ENCODE assay signal across 13 cellular contexts in the genomic region with DNA sequence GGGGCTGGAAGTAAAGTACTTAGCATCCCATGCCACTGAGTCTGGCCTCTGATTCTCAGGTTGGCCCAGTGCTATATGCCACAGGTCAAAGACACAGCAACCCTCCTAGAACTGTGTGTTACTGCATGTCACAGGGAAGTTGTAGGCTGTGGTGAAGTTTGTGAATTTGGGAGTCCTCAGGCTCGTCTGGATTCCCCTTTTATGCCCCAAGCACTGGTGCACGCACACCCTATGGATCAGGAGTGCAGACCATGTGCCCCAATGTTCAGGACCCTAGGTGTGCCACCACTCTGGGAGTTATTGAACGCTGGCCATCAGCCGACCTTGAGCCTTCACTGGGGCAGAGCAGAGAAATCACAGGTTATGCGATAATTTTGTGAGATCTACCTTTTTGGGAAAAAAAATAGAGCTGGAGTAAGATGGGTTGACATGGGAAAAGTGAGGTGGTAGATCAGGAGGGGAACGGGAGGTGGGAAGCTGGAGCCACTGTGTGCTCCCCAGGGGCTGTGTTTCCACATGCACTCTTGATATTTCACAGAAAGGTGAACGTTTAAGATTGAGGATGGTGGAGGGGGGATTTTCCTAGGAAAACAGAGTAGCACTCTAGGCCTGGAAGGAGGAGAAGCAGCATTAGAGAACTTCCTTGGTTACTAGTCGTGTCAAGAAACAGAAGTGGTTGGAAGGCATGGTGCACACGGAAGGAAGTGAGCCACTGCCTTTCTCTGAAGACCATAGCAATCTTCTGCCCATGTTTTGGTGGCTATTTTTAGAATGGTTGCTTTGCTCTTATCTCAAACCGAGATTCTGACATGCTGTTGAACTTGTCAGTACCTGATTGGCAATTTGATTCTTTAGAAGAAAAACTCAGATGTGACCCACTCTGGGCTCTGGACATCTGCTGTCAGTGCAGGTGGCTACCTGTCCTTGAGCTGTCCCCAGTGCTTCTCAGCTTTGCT. TPM values are rescaled to one million over a fixed set of nuclear protein-coding genes. Genes with fewer than 3 reads are reported as not detected.
DNase-seq lines count a peak whose midpoint lies in the region; ATAC-seq and TF ChIP-seq lines count a peak whose summit lies in the region.
"Had no signal": no experiment of that assay in that cellular context is flagged by ENCODE, and none has a peak within 500 bp of the region (broad histone marks: within the 10 kb centered on the region; RNA-seq: fewer than 3 reads in every experiment).

No MANE protein-coding gene starts in this region.

- ATAC-seq in HG02798 (IDR thresholded peaks at IDR 0.05; ENCODE audit: poor library complexity, unreplicated experiment) (peak; percentile 30), activated B cell treated with CpG ODN at 0.5 μM for 24 hours (ENCODE audit: low read depth) (peak; percentile 57)
- peak; percentile 67 for ATAC-seq in stimulated activated memory B cell treated with anti-CD40 and anti-IgM and Interleukin-4, amounts not matched to agents 10 μg/mL and 1 μg/mL and 100 μg/mL, for 72 hours

- peaks cover 53% of the 10 kb centered on the region for H3K4me1 Mint-ChIP-seq in activated naive CD4-positive, alpha-beta T cell treated with anti-CD3 and anti-CD28 coated beads, Interleukin-2, amount 10 ng/mL, durations not matched to agents 7 days and 5 days
- H3K4me1 Mint-ChIP-seq in activated B cell treated with CpG ODN at 0.5 μM for 24 hours (peaks cover 76% of the 10 kb centered on the region), osteocyte (ENCODE audit: unreplicated experiment) (peaks cover 2% of the 10 kb centered on the region)
- H3K4me1 Mint-ChIP-seq in stimulated activated memory B cell treated with anti-CD40 and anti-IgM and Interleukin-4, amounts not matched to agents 10 μg/mL and 1 μg/mL and 100 μg/mL, for 72 hours, result peaks cover 59% of the 10 kb centered on the region

- no peaks in the 10 kb centered on the region for H3K9me3 Mint-ChIP-seq in activated naive CD4-positive, alpha-beta T cell treated with anti-CD3 and anti-CD28 coated beads, Interleukin-2, amount 10 ng/mL, durations not matched to agents 7 days and 5 days
- H3K9me3 Mint-ChIP-seq in activated B cell treated with CpG ODN at 0.5 μM for 24 hours (no peaks in the 10 kb centered on the region), osteocyte (ENCODE audit: unreplicated experiment) (peaks cover 8% of the 10 kb centered on the region)
- H3K9me3 Mint-ChIP-seq in stimulated activated memory B cell treated with anti-CD40 and anti-IgM and Interleukin-4, amounts not matched to agents 10 μg/mL and 1 μg/mL and 100 μg/mL, for 72 hours, result no peaks in the 10 kb centered on the region

- intact Hi-C loops in activated B cell treated with CpG ODN at 0.5 μM for 24 hours (cut with micrococcal nuclease), result loop anchor here (2.0 kb wide), 4 partner anchors 16 to 110 kb away; partner anchors contain the start of gene DUSP22

- peaks cover 10% of the 10 kb centered on the region for H3K36me3 Mint-ChIP-seq in activated naive CD4-positive, alpha-beta T cell treated with anti-CD3 and anti-CD28 coated beads, Interleukin-2, amount 10 ng/mL, durations not matched to agents 7 days and 5 days
- H3K36me3 Mint-ChIP-seq in activated B cell treated with CpG ODN at 0.5 μM for 24 hours (ENCODE audit: low read depth) (peaks cover 7% of the 10 kb centered on the region), osteocyte (ENCODE audit: unreplicated experiment) (peaks cover under 1% of the 10 kb centered on the region)
- peaks cover 20% of the 10 kb centered on the region for H3K36me3 Mint-ChIP-seq in stimulated activated memory B cell treated with anti-CD40 and anti-IgM and Interleukin-4, amounts not matched to agents 10 μg/mL and 1 μg/mL and 100 μg/mL, for 72 hours

- peak; percentile 40 for DNase-seq in activated naive CD4-positive, alpha-beta T cell treated with anti-CD3 and anti-CD28 coated beads, Interleukin-2, amount 10 ng/mL, durations not matched to agents 7 days and 5 days
- no peak for DNase-seq in activated naive CD4-positive, alpha-beta T cell treated with anti-CD3 and anti-CD28 coated beads, Interleukin-2, amount 50 U/mL, for 16 hours
- DNase-seq in activated B cell treated with CpG ODN at 0.5 μM for 24 hours (no peak), osteocyte (ENCODE audit: extremely low spot score, unreplicated experiment) (no peak), NCI-H1417 treated with DMSO at 0.1 percent for 48 hours (lab: John Stamatoyannopoulos, UW) (no peak)
- DNase-seq in stimulated activated CD4-positive, alpha-beta T cell treated with anti-CD3 and anti-CD28 coated beads, Interleukin-15, amount 100 ng/mL, for 24 hours, result no peak
- DNase-seq: mesendoderm; NCI-H446; stimulated activated CD4-positive, alpha-beta T cell treated with anti-CD3 and anti-CD28 coated beads, Interleukin-2, amount 100 ng/mL, for 24 hours had no signal

- POLR2A ChIA-PET in activated B cell treated with CpG ODN at 0.5 μM for 24 hours (lab: Charles Lee), result interaction anchor here (0.5 to 7.2 kb wide), 7 partner anchors 20 to 152 kb away, joined by 3 to 60 read pairs (median 7); partner anchors contain the start of genes DUSP22 and IRF4

- no peaks in the 10 kb centered on the region for H3K27me3 Mint-ChIP-seq in activated naive CD4-positive, alpha-beta T cell treated with anti-CD3 and anti-CD28 coated beads, Interleukin-2, amount 10 ng/mL, durations not matched to agents 7 days and 5 days
- H3K27me3 Mint-ChIP-seq in activated B cell treated with CpG ODN at 0.5 μM for 24 hours, result no peaks in the 10 kb centered on the region
- no peaks in the 10 kb centered on the region for H3K27me3 Mint-ChIP-seq in stimulated activated memory B cell treated with anti-CD40 and anti-IgM and Interleukin-4, amounts not matched to agents 10 μg/mL and 1 μg/mL and 100 μg/mL, for 72 hours
- H3K27me3 Mint-ChIP-seq in osteocyte (ENCODE audit: unreplicated experiment), result no peaks in the 10 kb centered on the region

- H3K4me3 Mint-ChIP-seq in activated naive CD4-positive, alpha-beta T cell treated with anti-CD3 and anti-CD28 coated beads, Interleukin-2, amount 10 ng/mL, durations not matched to agents 7 days and 5 days, result peak overlapping the region; percentile 35
- H3K4me3 Mint-ChIP-seq in activated B cell treated with CpG ODN at 0.5 μM for 24 hours (peak overlapping the region; percentile 62), osteocyte (ENCODE audit: unreplicated experiment) (no peak overlapping the region)
- peak overlapping the region; percentile 40 for H3K4me3 Mint-ChIP-seq in stimulated activated memory B cell treated with anti-CD40 and anti-IgM and Interleukin-4, amounts not matched to agents 10 μg/mL and 1 μg/mL and 100 μg/mL, for 72 hours

- no peak for TF ChIP-seq CTCF in activated B cell treated with CpG ODN at 0.5 μM for 24 hours (IDR thresholded peaks at IDR 0.05)
- no peak for TF ChIP-seq CTCF in osteocyte (IDR thresholded peaks at IDR 0.05)

- H3K27ac Mint-ChIP-seq in activated naive CD4-positive, alpha-beta T cell treated with anti-CD3 and anti-CD28 coated beads, Interleukin-2, amount 10 ng/mL, durations not matched to agents 7 days and 5 days, result peak overlapping the region; percentile 93
- H3K27ac Mint-ChIP-seq in activated B cell treated with CpG ODN at 0.5 μM for 24 hours, result peak overlapping the region; percentile 78
- peak overlapping the region; percentile 85 for H3K27ac Mint-ChIP-seq in stimulated activated memory B cell treated with anti-CD40 and anti-IgM and Interleukin-4, amounts not matched to agents 10 μg/mL and 1 μg/mL and 100 μg/mL, for 72 hours
- H3K27ac Mint-ChIP-seq in osteocyte (ENCODE audit: unreplicated experiment), result no peak overlapping the region

- CTCF ChIA-PET in activated naive CD4-positive, alpha-beta T cell treated with anti-CD3 and anti-CD28 coated beads, Interleukin-2, amount 10 ng/mL, durations not matched to agents 7 days and 5 days (lab: Charles Lee), result interaction anchor here (1.9 kb wide), 1 partner anchor 145 kb away, joined by 9 read pairs; no protein-coding TSS in a partner anchor
- CTCF ChIA-PET in activated B cell treated with CpG ODN at 0.5 μM for 24 hours (lab: Charles Lee), result no interaction called here

RNA-seq across cellular contexts. Expression of gene DUSP22, which starts 44.1 kb away (rescaled TPM):
- total RNA-seq in activated B cell treated with CpG ODN at 0.5 μM for 24 hours (137 and 153 TPM in 2 replicates), osteocyte (27.4 and 29.7 TPM in 2 replicates)

RNA-seq across cellular contexts. Expression of gene IRF4, which starts 55.1 kb away (rescaled TPM):
- total RNA-seq in activated B cell treated with CpG ODN at 0.5 μM for 24 hours (417 and 426 TPM in 2 replicates), osteocyte (not detected in 2 replicates)
- total RNA-seq: endothelial cell of umbilical vein, H4 had no signal

Comparison
In these comparisons a context has a peak if more than half of its experiments do, and no peak if none do; other contexts are left out.
1. RNA of gene IRF4, which starts 55.1 kb away (total RNA-seq): 417 to 426 TPM in activated B cell treated with CpG ODN at 0.5 μM for 24 hours; not detected in osteocyte; every median in the first group is over 100 times any median in the second.
2. Peak in every context shown above with its lines, with median percentiles within 50 percentile points of each other: ATAC-seq.